In the genomic region with DNA sequence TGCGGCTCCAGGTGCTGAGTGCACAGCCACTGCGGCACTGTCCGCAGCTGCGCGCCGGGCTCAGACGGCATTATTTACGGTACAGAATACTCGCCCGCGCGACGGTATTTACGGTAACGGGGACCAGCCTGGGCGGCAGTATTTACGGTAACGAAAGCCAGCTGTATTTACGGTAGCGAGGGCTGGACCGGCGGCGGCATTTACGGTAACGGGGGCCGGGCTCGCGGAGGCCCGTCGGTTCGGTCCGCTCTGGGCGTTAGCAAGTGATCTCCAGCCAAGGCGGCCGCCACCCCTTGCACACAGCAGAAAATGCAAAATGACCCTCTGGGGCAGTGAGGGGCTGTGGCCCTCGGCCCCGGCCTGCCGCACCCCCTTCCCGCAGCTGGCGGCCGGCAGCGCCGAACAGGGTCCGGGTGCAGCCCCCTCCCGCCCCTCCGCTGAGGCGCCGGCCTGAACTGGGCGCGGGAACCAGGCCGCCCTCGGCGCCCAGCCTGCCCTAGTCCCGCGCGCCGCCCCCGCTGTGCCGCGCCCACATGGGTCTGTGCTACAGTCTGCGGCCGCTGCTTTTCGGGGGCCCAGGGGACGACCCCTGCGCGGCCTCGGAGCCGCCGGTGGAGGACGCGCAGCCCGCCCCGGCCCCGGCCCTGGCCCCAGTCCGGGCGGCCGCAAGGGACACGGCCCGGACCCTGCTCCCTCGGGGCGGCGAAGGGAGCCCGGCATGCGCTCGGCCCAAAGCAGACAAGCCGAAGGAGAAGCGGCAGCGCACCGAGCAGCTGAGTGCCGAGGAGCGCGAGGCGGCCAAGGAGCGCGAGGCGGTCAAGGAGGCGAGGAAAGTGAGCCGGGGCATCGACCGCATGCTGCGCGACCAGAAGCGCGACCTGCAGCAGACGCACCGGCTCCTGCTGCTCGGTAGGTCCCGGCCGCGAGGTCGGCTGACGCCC, we compare ENCODE assay signal across 1 cellular context.
TF ChIP-seq lines count a peak whose summit lies in the region.

A gene (plus strand): TSS at position 234 of the 941 bp plus-strand sequence. CDS start 300 bp downstream, at position 534.

TF ChIP-seq in H1, 55 proteins besides CTCF, POLR2A, EP300 and RAD21 (continued from another document):
- TF ChIP-seq CBX5 (IDR thresholded peaks at IDR 0.05; ENCODE audit: low read depth, low read length) (no peak), KDM1A (IDR thresholded peaks at IDR 0.05; ENCODE audit: borderline replicate concordance, low read length) (no peak; the same call in 1 of the 2 replicates), NRF1 (IDR thresholded peaks at IDR 0.05; ENCODE audit: low read depth, low read length) (no peak), CBX8 (IDR thresholded peaks at IDR 0.05; ENCODE audit: borderline replicate concordance, low read depth, low read length) (no peak), SP1 (IDR thresholded peaks at IDR 0.05; ENCODE audit: low read depth, low read length) (no peak), RNF2 (IDR thresholded peaks at IDR 0.05; ENCODE audit: borderline replicate concordance, low read depth, low read length, missing control alignments, poor library complexity, severe bottlenecking) (peak; percentile 40), CTBP2 (IDR thresholded peaks at IDR 0.05; ENCODE audit: borderline replicate concordance, insufficient read depth, insufficient read length, low read length) (peak; percentile 88), BACH1 (IDR thresholded peaks at IDR 0.05; ENCODE audit: low read length) (no peak), POU5F1 (IDR thresholded peaks at IDR 0.05; ENCODE audit: low read depth, low read length) (no peak), CEBPB (IDR thresholded peaks at IDR 0.05; ENCODE audit: low read depth, low read length) (peak; percentile 32; the same call in 1 of the 2 replicates), TEAD4 (IDR thresholded peaks at IDR 0.05; ENCODE audit: low read depth, low read length) (peak; percentile 19; the same call in 1 of the 2 replicates), KDM4A (IDR thresholded peaks at IDR 0.05; ENCODE audit: low read depth, low read length, severe bottlenecking) (peak; percentile 93), SIN3A (conservative IDR thresholded peaks at IDR 0.05 in 1 of 2, IDR thresholded peaks at IDR 0.05 in 1 of 2; ENCODE audit: low read depth in 1 of 2, low read length in 2 of 2) (peak; percentile 59 to 69; a peak in 1 of 4 replicates), TAF7 (optimal IDR thresholded peaks at IDR 0.05; ENCODE audit: borderline replicate concordance, low read depth, low read length) (peak; percentile 66), HDAC6 (IDR thresholded peaks at IDR 0.05; ENCODE audit: low read depth, low read length) (no peak), TAF1 (IDR thresholded peaks at IDR 0.05; ENCODE audit: low read depth, low read length) (peak; percentile 48; the same call in 1 of the 2 replicates), CHD2 (IDR thresholded peaks at IDR 0.05; ENCODE audit: low read length) (peak; percentile 71; the same call in 1 of the 2 replicates), NANOG (IDR thresholded peaks at IDR 0.05; ENCODE audit: insufficient read depth, low read depth, low read length, poor library complexity, severe bottlenecking) (peak; percentile 58), TCF12 (IDR thresholded peaks at IDR 0.05; ENCODE audit: low read depth, low read length) (peak; percentile 94), RBBP5 (IDR thresholded peaks at IDR 0.05; ENCODE audit: borderline replicate concordance, low read depth, low read length) (peak; percentile 96), MAFK (IDR thresholded peaks at IDR 0.05; ENCODE audit: low read depth, low read length) (peak; percentile 100), ASH2L (IDR thresholded peaks at IDR 0.05; ENCODE audit: low read length) (peak; percentile 84)
- TF ChIP-seq, protein P1, sequence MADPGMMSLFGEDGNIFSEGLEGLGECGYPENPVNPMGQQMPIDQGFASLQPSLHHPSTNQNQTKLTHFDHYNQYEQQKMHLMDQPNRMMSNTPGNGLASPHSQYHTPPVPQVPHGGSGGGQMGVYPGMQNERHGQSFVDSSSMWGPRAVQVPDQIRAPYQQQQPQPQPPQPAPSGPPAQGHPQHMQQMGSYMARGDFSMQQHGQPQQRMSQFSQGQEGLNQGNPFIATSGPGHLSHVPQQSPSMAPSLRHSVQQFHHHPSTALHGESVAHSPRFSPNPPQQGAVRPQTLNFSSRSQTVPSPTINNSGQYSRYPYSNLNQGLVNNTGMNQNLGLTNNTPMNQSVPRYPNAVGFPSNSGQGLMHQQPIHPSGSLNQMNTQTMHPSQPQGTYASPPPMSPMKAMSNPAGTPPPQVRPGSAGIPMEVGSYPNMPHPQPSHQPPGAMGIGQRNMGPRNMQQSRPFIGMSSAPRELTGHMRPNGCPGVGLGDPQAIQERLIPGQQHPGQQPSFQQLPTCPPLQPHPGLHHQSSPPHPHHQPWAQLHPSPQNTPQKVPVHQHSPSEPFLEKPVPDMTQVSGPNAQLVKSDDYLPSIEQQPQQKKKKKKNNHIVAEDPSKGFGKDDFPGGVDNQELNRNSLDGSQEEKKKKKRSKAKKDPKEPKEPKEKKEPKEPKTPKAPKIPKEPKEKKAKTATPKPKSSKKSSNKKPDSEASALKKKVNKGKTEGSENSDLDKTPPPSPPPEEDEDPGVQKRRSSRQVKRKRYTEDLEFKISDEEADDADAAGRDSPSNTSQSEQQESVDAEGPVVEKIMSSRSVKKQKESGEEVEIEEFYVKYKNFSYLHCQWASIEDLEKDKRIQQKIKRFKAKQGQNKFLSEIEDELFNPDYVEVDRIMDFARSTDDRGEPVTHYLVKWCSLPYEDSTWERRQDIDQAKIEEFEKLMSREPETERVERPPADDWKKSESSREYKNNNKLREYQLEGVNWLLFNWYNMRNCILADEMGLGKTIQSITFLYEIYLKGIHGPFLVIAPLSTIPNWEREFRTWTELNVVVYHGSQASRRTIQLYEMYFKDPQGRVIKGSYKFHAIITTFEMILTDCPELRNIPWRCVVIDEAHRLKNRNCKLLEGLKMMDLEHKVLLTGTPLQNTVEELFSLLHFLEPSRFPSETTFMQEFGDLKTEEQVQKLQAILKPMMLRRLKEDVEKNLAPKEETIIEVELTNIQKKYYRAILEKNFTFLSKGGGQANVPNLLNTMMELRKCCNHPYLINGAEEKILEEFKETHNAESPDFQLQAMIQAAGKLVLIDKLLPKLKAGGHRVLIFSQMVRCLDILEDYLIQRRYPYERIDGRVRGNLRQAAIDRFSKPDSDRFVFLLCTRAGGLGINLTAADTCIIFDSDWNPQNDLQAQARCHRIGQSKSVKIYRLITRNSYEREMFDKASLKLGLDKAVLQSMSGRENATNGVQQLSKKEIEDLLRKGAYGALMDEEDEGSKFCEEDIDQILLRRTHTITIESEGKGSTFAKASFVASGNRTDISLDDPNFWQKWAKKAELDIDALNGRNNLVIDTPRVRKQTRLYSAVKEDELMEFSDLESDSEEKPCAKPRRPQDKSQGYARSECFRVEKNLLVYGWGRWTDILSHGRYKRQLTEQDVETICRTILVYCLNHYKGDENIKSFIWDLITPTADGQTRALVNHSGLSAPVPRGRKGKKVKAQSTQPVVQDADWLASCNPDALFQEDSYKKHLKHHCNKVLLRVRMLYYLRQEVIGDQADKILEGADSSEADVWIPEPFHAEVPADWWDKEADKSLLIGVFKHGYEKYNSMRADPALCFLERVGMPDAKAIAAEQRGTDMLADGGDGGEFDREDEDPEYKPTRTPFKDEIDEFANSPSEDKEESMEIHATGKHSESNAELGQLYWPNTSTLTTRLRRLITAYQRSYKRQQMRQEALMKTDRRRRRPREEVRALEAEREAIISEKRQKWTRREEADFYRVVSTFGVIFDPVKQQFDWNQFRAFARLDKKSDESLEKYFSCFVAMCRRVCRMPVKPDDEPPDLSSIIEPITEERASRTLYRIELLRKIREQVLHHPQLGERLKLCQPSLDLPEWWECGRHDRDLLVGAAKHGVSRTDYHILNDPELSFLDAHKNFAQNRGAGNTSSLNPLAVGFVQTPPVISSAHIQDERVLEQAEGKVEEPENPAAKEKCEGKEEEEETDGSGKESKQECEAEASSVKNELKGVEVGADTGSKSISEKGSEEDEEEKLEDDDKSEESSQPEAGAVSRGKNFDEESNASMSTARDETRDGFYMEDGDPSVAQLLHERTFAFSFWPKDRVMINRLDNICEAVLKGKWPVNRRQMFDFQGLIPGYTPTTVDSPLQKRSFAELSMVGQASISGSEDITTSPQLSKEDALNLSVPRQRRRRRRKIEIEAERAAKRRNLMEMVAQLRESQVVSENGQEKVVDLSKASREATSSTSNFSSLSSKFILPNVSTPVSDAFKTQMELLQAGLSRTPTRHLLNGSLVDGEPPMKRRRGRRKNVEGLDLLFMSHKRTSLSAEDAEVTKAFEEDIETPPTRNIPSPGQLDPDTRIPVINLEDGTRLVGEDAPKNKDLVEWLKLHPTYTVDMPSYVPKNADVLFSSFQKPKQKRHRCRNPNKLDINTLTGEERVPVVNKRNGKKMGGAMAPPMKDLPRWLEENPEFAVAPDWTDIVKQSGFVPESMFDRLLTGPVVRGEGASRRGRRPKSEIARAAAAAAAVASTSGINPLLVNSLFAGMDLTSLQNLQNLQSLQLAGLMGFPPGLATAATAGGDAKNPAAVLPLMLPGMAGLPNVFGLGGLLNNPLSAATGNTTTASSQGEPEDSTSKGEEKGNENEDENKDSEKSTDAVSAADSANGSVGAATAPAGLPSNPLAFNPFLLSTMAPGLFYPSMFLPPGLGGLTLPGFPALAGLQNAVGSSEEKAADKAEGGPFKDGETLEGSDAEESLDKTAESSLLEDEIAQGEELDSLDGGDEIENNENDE (IDR thresholded peaks at IDR 0.05; ENCODE audit: insufficient replicate concordance, low read length), result peak; percentile 100
- TF ChIP-seq, protein P2, sequence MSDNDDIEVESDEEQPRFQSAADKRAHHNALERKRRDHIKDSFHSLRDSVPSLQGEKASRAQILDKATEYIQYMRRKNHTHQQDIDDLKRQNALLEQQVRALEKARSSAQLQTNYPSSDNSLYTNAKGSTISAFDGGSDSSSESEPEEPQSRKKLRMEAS (IDR thresholded peaks at IDR 0.05), result peak; percentile 94
- TF ChIP-seq, protein P3, sequence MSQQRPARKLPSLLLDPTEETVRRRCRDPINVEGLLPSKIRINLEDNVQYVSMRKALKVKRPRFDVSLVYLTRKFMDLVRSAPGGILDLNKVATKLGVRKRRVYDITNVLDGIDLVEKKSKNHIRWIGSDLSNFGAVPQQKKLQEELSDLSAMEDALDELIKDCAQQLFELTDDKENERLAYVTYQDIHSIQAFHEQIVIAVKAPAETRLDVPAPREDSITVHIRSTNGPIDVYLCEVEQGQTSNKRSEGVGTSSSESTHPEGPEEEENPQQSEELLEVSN (IDR thresholded peaks at IDR 0.05), result peak; percentile 92
- TF ChIP-seq, protein P4, sequence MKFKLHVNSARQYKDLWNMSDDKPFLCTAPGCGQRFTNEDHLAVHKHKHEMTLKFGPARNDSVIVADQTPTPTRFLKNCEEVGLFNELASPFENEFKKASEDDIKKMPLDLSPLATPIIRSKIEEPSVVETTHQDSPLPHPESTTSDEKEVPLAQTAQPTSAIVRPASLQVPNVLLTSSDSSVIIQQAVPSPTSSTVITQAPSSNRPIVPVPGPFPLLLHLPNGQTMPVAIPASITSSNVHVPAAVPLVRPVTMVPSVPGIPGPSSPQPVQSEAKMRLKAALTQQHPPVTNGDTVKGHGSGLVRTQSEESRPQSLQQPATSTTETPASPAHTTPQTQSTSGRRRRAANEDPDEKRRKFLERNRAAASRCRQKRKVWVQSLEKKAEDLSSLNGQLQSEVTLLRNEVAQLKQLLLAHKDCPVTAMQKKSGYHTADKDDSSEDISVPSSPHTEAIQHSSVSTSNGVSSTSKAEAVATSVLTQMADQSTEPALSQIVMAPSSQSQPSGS (IDR thresholded peaks at IDR 0.05; ENCODE audit: low read length), result peak; percentile 43; the same call in 1 of the 2 replicates
TF ChIP-seq in H1: peak in this region for 25.
